27 cellular contexts compared by ENCODE assay signal in genomic region chr20:40758790-40759189, GRCh38.
"Had no signal": no experiment of that assay in that cellular context is flagged by ENCODE, and none has a peak within 500 bp of the region (broad histone marks: within the 10 kb centered on the region; RNA-seq: fewer than 3 reads in every experiment).

No MANE protein-coding gene starts in this region.

- H3K9me3 Mint-ChIP-seq: mesothelial cell of epicardium; natural killer cell; nephron progenitor cell; stimulated activated naive CD8-positive, alpha-beta T cell treated with anti-CD3 and anti-CD28 coated beads, Interleukin-15, Interleukin-2, amounts not matched to agents 100 ng/mL and 50 ng/mL, for 24 hours had no signal

- H3K9me3 ChIP-seq: left ventricle myocardium inferior, ovary, prostate gland, suprapubic skin, thoracic aorta, tibial artery, upper lobe of right lung, uterus had no signal

- H3K36me3 ChIP-seq: left ventricle myocardium inferior, ovary, prostate gland, suprapubic skin, thoracic aorta, tibial artery, upper lobe of right lung, uterus had no signal

- DNase-seq: islet precursor cell; left ventricle myocardium inferior; mesendoderm; naive B cell; natural killer cell; nephron progenitor cell; ovary; retina; right cardiac atrium; stimulated activated CD4-positive, alpha-beta T cell treated with anti-CD3 and anti-CD28 coated beads, Interleukin-12 subunit alpha, Interleukin-12 subunit beta, amount 100 ng/mL, for 4 hours; stimulated activated CD4-positive, alpha-beta T cell treated with anti-CD3 and anti-CD28 coated beads, Interleukin-15, amount 100 ng/mL, for 24 hours; stimulated activated CD4-positive, alpha-beta T cell treated with anti-CD3 and anti-CD28 coated beads, Interleukin-2, amount 100 ng/mL, for 24 hours; stimulated activated CD4-positive, alpha-beta T cell treated with anti-CD3 and anti-CD28 coated beads, Interleukin-4, amount 100 ng/mL, for 1 hour; stimulated activated naive CD4-positive, alpha-beta T cell; tibial artery; trophoblast cell; upper lobe of right lung; uterus had no signal

- H3K4me1 Mint-ChIP-seq: naive B cell had no signal

- H3K27ac Mint-ChIP-seq: mesothelial cell of epicardium, naive B cell, nephron progenitor cell had no signal

- H3K4me3 ChIP-seq: hepatocyte, left ventricle myocardium inferior, lung, ovary, prostate gland, skin epidermis, suprapubic skin, thoracic aorta, tibial artery, upper lobe of right lung, uterus had no signal

- ATAC-seq: natural killer cell, right cardiac atrium, sciatic nerve, upper lobe of right lung had no signal

- H3K36me3 Mint-ChIP-seq: mesothelial cell of epicardium, naive B cell, natural killer cell had no signal

- H3K27me3 Mint-ChIP-seq: stimulated activated naive CD8-positive, alpha-beta T cell treated with anti-CD3 and anti-CD28 coated beads, Interleukin-15, Interleukin-2, amounts not matched to agents 100 ng/mL and 50 ng/mL, for 24 hours had no signal

- H3K27me3 ChIP-seq: hepatocyte, ovary, suprapubic skin, tibial artery, upper lobe of right lung, uterus had no signal

- H3K4me3 Mint-ChIP-seq: mesothelial cell of epicardium; naive B cell; nephron progenitor cell; stimulated activated naive CD8-positive, alpha-beta T cell treated with anti-CD3 and anti-CD28 coated beads, Interleukin-15, Interleukin-2, amounts not matched to agents 100 ng/mL and 50 ng/mL, for 24 hours had no signal
